In genomic region chr1:117612517-117613248, GRCh38 we compare ENCODE assay signal across 10 cellular contexts. TPM values are rescaled to one million over a fixed set of nuclear protein-coding genes. Genes with fewer than 3 reads are reported as not detected.
A peak's percentile ranks its signal among the peaks of the same experiment; 100 is the strongest.
DNase-seq lines count a peak whose midpoint lies in the region; ATAC-seq and TF ChIP-seq lines count a peak whose summit lies in the region.
"Had no signal": no experiment of that assay in that cellular context is flagged by ENCODE, and none has a peak within 500 bp of the region (broad histone marks: within the 10 kb centered on the region; RNA-seq: fewer than 3 reads in every experiment).

No MANE protein-coding gene starts in this region.

- intact Hi-C loops in heart left ventricle (cut with DNase I) (loop anchor here in 1 of 10 donors (5.0 kb wide), 1 partner anchor 60 kb away; no protein-coding TSS in a partner anchor), stomach (cut with DNase I; ENCODE audit: low total_unique reads) (no loop called here)

- TF ChIP-seq POLR2A in heart left ventricle (IDR thresholded peaks at IDR 0.05) (no peak), stomach (IDR thresholded peaks at IDR 0.05) (no peak)

- H3K4me1 ChIP-seq in heart left ventricle = peaks cover 0 to 74% (median 42%) of the 10 kb centered on the region in 12 donors
- H3K4me1 ChIP-seq in stomach = peaks cover 64 to 100% (median 84%) of the 10 kb centered on the region in 4 donors

- DNase-seq in DMS53 (lab: John Stamatoyannopoulos, UW) = peak; percentile 39
- DNase-seq in DMS53 treated with DMSO at 0.1 percent for 48 hours (lab: John Stamatoyannopoulos, UW; ENCODE audit: unreplicated experiment) = no peak
- peak; percentile 10 for DNase-seq in T1000 (lab: John Stamatoyannopoulos, UW)
- DNase-seq in heart left ventricle = no peak
- no peak for DNase-seq in stomach
- DNase-seq in NCI-H69 (lab: John Stamatoyannopoulos, UW) = no peak
- DNase-seq in NCI-H748 (lab: John Stamatoyannopoulos, UW; ENCODE audit: unreplicated experiment) = no peak
- no peak for DNase-seq in activated effector memory CD4-positive, alpha-beta T cell treated with Interleukin-2 at 50 U/mL for 16 hours

- H3K4me3 ChIP-seq in heart left ventricle (no peak overlapping the region), stomach (peak overlapping the region in 1 of 4 donors; percentile 7)

- TF ChIP-seq CTCF in heart left ventricle (IDR thresholded peaks at IDR 0.05) (no peak), stomach (IDR thresholded peaks at IDR 0.05) (no peak)

- peak; percentile 31 to 51 (median 47) for ATAC-seq in heart left ventricle

- H3K36me3 ChIP-seq in heart left ventricle (no peaks in the 10 kb centered on the region), stomach (no peaks in the 10 kb centered on the region)

- H3K9me3 ChIP-seq in heart left ventricle (no peaks in the 10 kb centered on the region), stomach (no peaks in the 10 kb centered on the region)

- 32 to 51% (median 34%) methylated on average over 7 of the region's 7 CpGs for WGBS in heart left ventricle, 4 donors
- WGBS in stomach, 5 donors = 12 to 29% (median 26%) methylated on average over 7 of the region's 7 CpGs

- H3K27ac ChIP-seq in heart left ventricle (peak overlapping the region in 10 of 12 donors; percentile 12 to 65 (median 47)), stomach (peak overlapping the region; percentile 14 to 96 (median 61))
- H3K27ac ChIP-seq: 22Rv1 had no signal

- no peak for TF ChIP-seq EP300 in stomach (IDR thresholded peaks at IDR 0.05)

- H3K27me3 ChIP-seq in heart left ventricle = no peaks in the 10 kb centered on the region
- no peaks in the 10 kb centered on the region for H3K27me3 ChIP-seq in stomach

RNA-seq across cellular contexts. Expression of gene TENT5C, which starts 6.8 kb away (rescaled TPM):
- total RNA-seq in heart left ventricle (10 to 100 TPM in 8 of 9 donors, 1 to 10 TPM in 1; 7.9 to 21.6 (median 15.1) TPM), stomach (10 to 100 TPM in 4 of 5 donors, 1 to 10 TPM in 1; 9.0 to 28.1 (median 14.7) TPM)
- polyA plus RNA-seq in heart left ventricle (1 to 10 TPM; 3.7 to 9.6 TPM), stomach (1 to 10 TPM; 6.0 to 9.5 (median 8.3) TPM)
- total RNA-seq: epithelial cell of proximal tubule had no signal

Comparison
In these comparisons a context has a peak if more than half of its experiments do, and no peak if none do; other contexts are left out.
1. DNase-seq: peak in DMS53 (single experiment) and T1000 (single experiment); none in DMS53 treated with DMSO at 0.1 percent for 48 hours (single experiment), heart left ventricle (0 of 5), stomach (single experiment), NCI-H69 (single experiment), NCI-H748 (single experiment) and activated effector memory CD4-positive, alpha-beta T cell treated with Interleukin-2 at 50 U/mL for 16 hours (single experiment).